In the genomic region with DNA sequence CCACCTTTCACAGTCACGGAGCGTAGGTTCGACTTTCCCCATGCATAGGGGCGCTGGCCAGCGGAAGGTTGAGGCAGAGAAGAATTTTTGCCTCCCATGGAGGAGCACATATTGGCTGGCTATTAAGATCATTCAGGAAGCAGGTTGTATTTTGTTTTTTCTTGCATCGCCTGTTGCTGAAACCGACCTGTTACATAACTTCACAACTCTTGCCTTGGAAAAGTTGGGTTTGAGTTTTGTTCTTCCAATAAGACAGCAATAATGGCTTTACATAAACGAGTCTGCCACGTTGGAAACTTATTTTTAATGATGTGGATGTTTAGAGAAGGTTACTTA, we compare ENCODE assay signal across 8 cellular contexts. TPM values are rescaled to one million over a fixed set of nuclear protein-coding genes. Genes with fewer than 3 reads are reported as not detected.
A peak's percentile ranks its signal among the peaks of the same experiment; 100 is the strongest.
DNase-seq lines count a peak whose midpoint lies in the region; ATAC-seq and TF ChIP-seq lines count a peak whose summit lies in the region.

No MANE protein-coding gene starts in this region.

- H3K27me3 ChIP-seq in DND-41 (ENCODE audit: insufficient read depth, low read length, poor library complexity) (no peaks in the 10 kb centered on the region), ectodermal cell (ENCODE audit: control insufficient read depth, insufficient read depth, low read length, poor library complexity, severe bottlenecking) (peaks cover 3% of the 10 kb centered on the region), neuronal stem cell (ENCODE audit: control insufficient read depth in 3 of 3, insufficient read depth in 3 of 3, low read depth in 1 of 3, low read length in 3 of 3) (peaks cover 0 to 6% (median 0%) of the 10 kb centered on the region in 3 experiments)

- TF ChIP-seq CTCF in DND-41 (IDR thresholded peaks at IDR 0.05; ENCODE audit: borderline replicate concordance, extremely low read depth, low read length, poor library complexity, severe bottlenecking): no peak

- peaks cover 20% of the 10 kb centered on the region for H3K79me1 ChIP-seq in neuronal stem cell (ENCODE audit: low read depth, low read length)

- H2BK5ac ChIP-seq in neuronal stem cell (ENCODE audit: low read length): no peak overlapping the region

- peak overlapping the region; percentile 17 for H2AK5ac ChIP-seq in neuronal stem cell (ENCODE audit: low read depth, low read length)

- no peaks in the 10 kb centered on the region for H3K9me3 ChIP-seq in DND-41 (ENCODE audit: insufficient read depth, low read length, severe bottlenecking)
- H3K9me3 ChIP-seq in ectodermal cell (ENCODE audit: control insufficient read depth, low read length): no peaks in the 10 kb centered on the region
- H3K9me3 ChIP-seq in neuronal stem cell (replicated peaks in 1 of 2; ENCODE audit: control insufficient read depth in 2 of 2, insufficient read depth in 1 of 2, low read depth in 1 of 2, low read length in 2 of 2): no peaks in the 10 kb centered on the region

- H3K79me2 ChIP-seq in DND-41 (ENCODE audit: insufficient read depth, low read length): peaks cover 67% of the 10 kb centered on the region

- H3K36me3 ChIP-seq in DND-41 (ENCODE audit: insufficient read depth, low read length) (peaks cover 56% of the 10 kb centered on the region), ectodermal cell (ENCODE audit: control insufficient read depth, insufficient read depth, low read length) (no peaks in the 10 kb centered on the region), neuronal stem cell (replicated peaks in 1 of 2; ENCODE audit: control insufficient read depth in 2 of 2, insufficient read depth in 2 of 2, low read length in 2 of 2) (peaks cover 12 to 44% of the 10 kb centered on the region in 2 donors)

- H4K20me1 ChIP-seq in DND-41 (ENCODE audit: insufficient read depth, low read length): peaks cover 57% of the 10 kb centered on the region

- H3K4me1 ChIP-seq in DND-41 (ENCODE audit: insufficient read depth, low read length) (peaks cover 50% of the 10 kb centered on the region), ectodermal cell (ENCODE audit: control insufficient read depth, insufficient read depth, low read length) (peaks cover 12% of the 10 kb centered on the region), neuronal stem cell (ENCODE audit: control insufficient read depth in 2 of 2, insufficient read depth in 1 of 2, low read depth in 1 of 2, low read length in 2 of 2) (peaks cover 12 to 20% of the 10 kb centered on the region in 2 donors)

- H2AFZ ChIP-seq in DND-41 (ENCODE audit: low read depth, low read length): no peak overlapping the region
- no peak overlapping the region for H2AFZ ChIP-seq in neuronal stem cell (ENCODE audit: low read length)

- no peak overlapping the region for H4K8ac ChIP-seq in neuronal stem cell (ENCODE audit: low read depth, low read length)

- no peak for ATAC-seq in DND-41 (ENCODE audit: insufficient read depth, low read depth)
- ATAC-seq in HG03108 (IDR thresholded peaks at IDR 0.05; ENCODE audit: unreplicated experiment): no peak

- H3K23ac ChIP-seq in neuronal stem cell (ENCODE audit: low read depth, low read length, poor library complexity): peak overlapping the region; percentile 83

- WGBS in ectodermal cell, 2 experiments: 18 to 21% methylated on average over 9 of the region's 9 CpGs
- no CpG with 5 or more reads among the region's 9 CpGs for WGBS in neuronal stem cell (ENCODE audit: extremely low coverage in 2 of 2, insufficient read length in 2 of 2, insufficient replicate concordance in 1 of 2), 2 donors

- H2BK120ac ChIP-seq in neuronal stem cell (ENCODE audit: low read depth, low read length): no peak overlapping the region

- H4K91ac ChIP-seq in neuronal stem cell (ENCODE audit: low read depth, low read length, poor library complexity): no peak overlapping the region

- no peak overlapping the region for H3K18ac ChIP-seq in neuronal stem cell (ENCODE audit: low read length)

- H2BK15ac ChIP-seq in neuronal stem cell (ENCODE audit: low read length): no peak overlapping the region

- H3K9ac ChIP-seq in DND-41 (ENCODE audit: low read depth, low read length): peak overlapping the region; percentile 98
- H3K9ac ChIP-seq in neuronal stem cell (ENCODE audit: low read depth, low read length, poor library complexity): peak overlapping the region; percentile 99

- DNase-seq in DND-41: no peak
- peak; percentile 29 for DNase-seq in NAMALWA (ENCODE audit: low spot score)
- no peak for DNase-seq in neuronal stem cell (ENCODE audit: low spot score)
- DNase-seq in iPS-NIHi11 (ENCODE audit: low spot score): no peak
- DNase-seq in NCI-H2196 treated with DMSO at 0.1 percent for 48 hours (lab: John Stamatoyannopoulos, UW; ENCODE audit: unreplicated experiment): no peak
- DNase-seq in NCI-H1930 (lab: John Stamatoyannopoulos, UW): no peak

- peak overlapping the region; percentile 98 for H3K14ac ChIP-seq in neuronal stem cell (ENCODE audit: low read length)

- H3K4ac ChIP-seq in neuronal stem cell (ENCODE audit: low read length): no peak overlapping the region

- peak overlapping the region; percentile 84 for H3K4me2 ChIP-seq in DND-41 (ENCODE audit: insufficient read depth, low read length)
- peak overlapping the region; percentile 98 for H3K4me2 ChIP-seq in neuronal stem cell (ENCODE audit: insufficient read depth, low read length, poor library complexity, severe bottlenecking)

- no peak overlapping the region for H2BK12ac ChIP-seq in neuronal stem cell (ENCODE audit: low read length)

- H3K27ac ChIP-seq in DND-41 (ENCODE audit: low read length) (peak overlapping the region; percentile 91), ectodermal cell (ENCODE audit: insufficient read depth, low read depth, low read length, poor library complexity, severe bottlenecking) (no peak overlapping the region), neuronal stem cell (replicated peaks; ENCODE audit: low read length) (no peak overlapping the region)

- H3K4me3 ChIP-seq in DND-41 (ENCODE audit: low read depth in 1 of 2, low read length in 2 of 2) (peak overlapping the region; percentile 54 to 72), ectodermal cell (ENCODE audit: insufficient read depth, low read depth, low read length) (peak overlapping the region; percentile 90), neuronal stem cell (ENCODE audit: low read length in 2 of 2) (peak overlapping the region; percentile 81 to 99)

RNA-seq across cellular contexts. Expression of gene UPF1, which starts 1.4 kb away (rescaled TPM):
- polyA plus RNA-seq in ectodermal cell (2013, experiment 1 of 4): 49.8 TPM
- polyA plus RNA-seq in ectodermal cell (2013, experiment 2 of 4): 57.8 TPM
- 38.0 TPM for polyA plus RNA-seq in ectodermal cell (2013, experiment 3 of 4)
- polyA plus RNA-seq in ectodermal cell (2013, experiment 4 of 4): 41.5 TPM
- 17.2 TPM for polyA plus RNA-seq in neuronal stem cell (2013, experiment 1 of 2)
- 16.5 TPM for polyA plus RNA-seq in neuronal stem cell (2013, experiment 2 of 2)

RNA-seq across cellular contexts. Expression of gene COMP, which starts 42.0 kb away (rescaled TPM):
- polyA plus RNA-seq in ectodermal cell (2013, experiment 1 of 4): not detected
- polyA plus RNA-seq in ectodermal cell (2013, experiment 2 of 4): not detected
- not detected for polyA plus RNA-seq in ectodermal cell (2013, experiment 3 of 4)
- not detected for polyA plus RNA-seq in ectodermal cell (2013, experiment 4 of 4)
- 0.01 TPM for polyA plus RNA-seq in neuronal stem cell (2013, experiment 1 of 2)
- polyA plus RNA-seq in neuronal stem cell (2013, experiment 2 of 2): not detected
